12 cellular contexts compared by ENCODE assay signal in the genomic region with DNA sequence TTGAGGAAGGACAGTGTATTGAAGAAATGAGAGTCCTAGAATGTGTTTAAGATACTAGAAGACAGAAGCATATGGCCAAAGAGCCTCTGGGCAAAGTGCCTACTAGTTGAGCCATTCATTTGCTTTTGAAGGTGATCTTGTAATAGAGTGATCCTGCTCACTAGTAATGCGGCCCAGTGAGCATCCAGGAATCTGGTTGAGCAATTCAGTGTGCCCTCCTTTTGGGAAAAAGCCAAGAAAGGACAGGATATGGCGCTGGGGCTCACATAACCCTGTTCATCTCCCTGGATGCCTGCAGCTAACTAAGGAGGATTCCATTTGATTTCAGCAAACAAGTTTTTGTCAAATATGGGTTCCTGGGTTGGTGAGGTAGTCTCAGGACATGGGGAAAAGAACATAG. TPM values are rescaled to one million over a fixed set of nuclear protein-coding genes. Genes with fewer than 3 reads are reported as not detected.
DNase-seq lines count a peak whose midpoint lies in the region; ATAC-seq and TF ChIP-seq lines count a peak whose summit lies in the region.
"Had no signal": no experiment of that assay in that cellular context is flagged by ENCODE, and none has a peak within 500 bp of the region (broad histone marks: within the 10 kb centered on the region; RNA-seq: fewer than 3 reads in every experiment).

No MANE protein-coding gene starts in this region.

- no peaks in the 10 kb centered on the region for H3K9me3 ChIP-seq in left ventricle myocardium inferior (replicated peaks)

- H3K27me3 Mint-ChIP-seq in activated T-helper 1 cell treated with anti-CD3 and anti-CD28 coated beads, Interleukin-12 subunit alpha, Interleukin-12 subunit beta, Interleukin-2, Interleukin-4 antibody, amounts not matched to agents 30 ng/mL and 10 ng/mL and 1 ng/mL, durations not matched to agents 14 hours and 24 hours and 36 hours (ENCODE audit: insufficient read depth): no peaks in the 10 kb centered on the region
- no peaks in the 10 kb centered on the region for H3K27me3 Mint-ChIP-seq in effector memory CD8-positive, alpha-beta T cell

- no peak for TF ChIP-seq CTCF in left ventricle myocardium inferior (IDR thresholded peaks at IDR 0.05; ENCODE audit: borderline replicate concordance)

- H3K4me3 ChIP-seq in left ventricle myocardium inferior: no peak overlapping the region
- H3K4me3 ChIP-seq in urinary bladder (ENCODE audit: low read depth, low read length): no peak overlapping the region

- H3K9me3 Mint-ChIP-seq in activated T-helper 1 cell treated with anti-CD3 and anti-CD28 coated beads, Interleukin-12 subunit alpha, Interleukin-12 subunit beta, Interleukin-2, Interleukin-4 antibody, amounts not matched to agents 30 ng/mL and 10 ng/mL and 1 ng/mL, durations not matched to agents 14 hours and 24 hours and 36 hours: no peaks in the 10 kb centered on the region
- H3K9me3 Mint-ChIP-seq in effector memory CD8-positive, alpha-beta T cell: no peaks in the 10 kb centered on the region
- H3K9me3 Mint-ChIP-seq: CD14-positive monocyte had no signal

- H3K27ac ChIP-seq in left ventricle myocardium inferior (replicated peaks): peak overlapping the region; percentile 49
- peak overlapping the region; percentile 62 for H3K27ac ChIP-seq in urinary bladder (ENCODE audit: low read depth)

- H3K4me1 ChIP-seq in left ventricle myocardium inferior (peaks cover 74% of the 10 kb centered on the region), urinary bladder (ENCODE audit: insufficient read depth) (peaks cover 2% of the 10 kb centered on the region)

- H3K36me3 ChIP-seq in left ventricle myocardium inferior (no peaks in the 10 kb centered on the region), urinary bladder (ENCODE audit: insufficient read depth) (no peaks in the 10 kb centered on the region)

- H3K27me3 ChIP-seq in left ventricle myocardium inferior (ENCODE audit: low read depth): no peaks in the 10 kb centered on the region

- WGBS in urinary bladder: 57% methylated on average over 2 of the region's 2 CpGs

- DNase-seq in left ventricle myocardium inferior: no peak
- DNase-seq in Right ventricle myocardium inferior (ENCODE audit: missing footprints): no peak
- DNase-seq in activated T-helper 1 cell treated with anti-CD3 and anti-CD28 coated beads, Interleukin-12 subunit alpha, Interleukin-12 subunit beta, Interleukin-2, Interleukin-4 antibody, amounts not matched to agents 30 ng/mL and 10 ng/mL and 1 ng/mL, durations not matched to agents 14 hours and 24 hours and 36 hours (ENCODE audit: low spot score): no peak
- DNase-seq in glomerular visceral epithelial cell (ENCODE audit: extremely low spot score): peak; percentile 85
- DNase-seq in effector memory CD8-positive, alpha-beta T cell: no peak
- no peak for DNase-seq in GOT3 (lab: John Stamatoyannopoulos, UW)
- no peak for DNase-seq in NCI-H748 (lab: John Stamatoyannopoulos, UW; ENCODE audit: unreplicated experiment)
- DNase-seq: activated CD4-positive, alpha-beta T cell treated with anti-CD3 and anti-CD28 coated beads, Interleukin-2, amount 50 U/mL, for 48 hours; NCI-H1092; nucleus accumbens had no signal

- peaks cover 85% of the 10 kb centered on the region for H3K36me3 Mint-ChIP-seq in activated T-helper 1 cell treated with anti-CD3 and anti-CD28 coated beads, Interleukin-12 subunit alpha, Interleukin-12 subunit beta, Interleukin-2, Interleukin-4 antibody, amounts not matched to agents 30 ng/mL and 10 ng/mL and 1 ng/mL, durations not matched to agents 14 hours and 24 hours and 36 hours (ENCODE audit: low read depth)
- H3K36me3 Mint-ChIP-seq in effector memory CD8-positive, alpha-beta T cell (ENCODE audit: insufficient read depth): peaks cover 15% of the 10 kb centered on the region

- intact Hi-C loops in left ventricle myocardium inferior (cut with micrococcal nuclease) (no loop called here), Right ventricle myocardium inferior (cut with DNase I) (no loop called here)
- intact Hi-C loops in activated T-helper 1 cell treated with anti-CD3 and anti-CD28 coated beads, Interleukin-12 subunit alpha, Interleukin-12 subunit beta, Interleukin-2, Interleukin-4 antibody, amounts not matched to agents 30 ng/mL and 10 ng/mL and 1 ng/mL, durations not matched to agents 14 hours and 24 hours and 36 hours (cut with micrococcal nuclease): no loop called here

- ATAC-seq in Right ventricle myocardium inferior: no peak
- ATAC-seq in effector memory CD8-positive, alpha-beta T cell (replicated peaks): no peak

- H3K4me3 Mint-ChIP-seq in activated T-helper 1 cell treated with anti-CD3 and anti-CD28 coated beads, Interleukin-12 subunit alpha, Interleukin-12 subunit beta, Interleukin-2, Interleukin-4 antibody, amounts not matched to agents 30 ng/mL and 10 ng/mL and 1 ng/mL, durations not matched to agents 14 hours and 24 hours and 36 hours: no peak overlapping the region
- H3K4me3 Mint-ChIP-seq in effector memory CD8-positive, alpha-beta T cell: no peak overlapping the region
- H3K4me3 Mint-ChIP-seq: CD14-positive monocyte had no signal

- peaks cover 95% of the 10 kb centered on the region for H3K4me1 Mint-ChIP-seq in activated T-helper 1 cell treated with anti-CD3 and anti-CD28 coated beads, Interleukin-12 subunit alpha, Interleukin-12 subunit beta, Interleukin-2, Interleukin-4 antibody, amounts not matched to agents 30 ng/mL and 10 ng/mL and 1 ng/mL, durations not matched to agents 14 hours and 24 hours and 36 hours (ENCODE audit: low read depth)
- peaks cover 0 to 51% of the 10 kb centered on the region in 2 donors for H3K4me1 Mint-ChIP-seq in effector memory CD8-positive, alpha-beta T cell (ENCODE audit: low read depth in 2 of 2)

- peak overlapping the region; percentile 63 for H3K27ac Mint-ChIP-seq in activated T-helper 1 cell treated with anti-CD3 and anti-CD28 coated beads, Interleukin-12 subunit alpha, Interleukin-12 subunit beta, Interleukin-2, Interleukin-4 antibody, amounts not matched to agents 30 ng/mL and 10 ng/mL and 1 ng/mL, durations not matched to agents 14 hours and 24 hours and 36 hours
- no peak overlapping the region for H3K27ac Mint-ChIP-seq in effector memory CD8-positive, alpha-beta T cell

RNA-seq across cellular contexts. Expression of gene ADAM19, which starts 16.3 kb away (rescaled TPM):
- total RNA-seq in left ventricle myocardium inferior (17.7 TPM), Right ventricle myocardium inferior (11.3 TPM), urinary bladder (49.8 TPM)
- total RNA-seq in activated T-helper 1 cell treated with anti-CD3 and anti-CD28 coated beads, Interleukin-12 subunit alpha, Interleukin-12 subunit beta, Interleukin-2, Interleukin-4 antibody, amounts not matched to agents 30 ng/mL and 10 ng/mL and 1 ng/mL, durations not matched to agents 14 hours and 24 hours and 36 hours: 341 and 348 TPM in 2 replicates
- polyA plus RNA-seq in urinary bladder: 26.4 TPM
